ENCODE assay signal across 16 cellular contexts in genomic region chr15:78360426-78360825, GRCh38. TPM values are rescaled to one million over a fixed set of nuclear protein-coding genes. Genes with fewer than 3 reads are reported as not detected.
A peak's percentile ranks its signal among the peaks of the same experiment; 100 is the strongest.
DNase-seq lines count a peak whose midpoint lies in the region; ATAC-seq and TF ChIP-seq lines count a peak whose summit lies in the region.
"Had no signal": no experiment of that assay in that cellular context is flagged by ENCODE, and none has a peak within 500 bp of the region (broad histone marks: within the 10 kb centered on the region; RNA-seq: fewer than 3 reads in every experiment).

No MANE protein-coding gene starts in this region.

- TF ChIP-seq POLR2A in transverse colon (IDR thresholded peaks at IDR 0.05) = no peak

- intact Hi-C loops in transverse colon (cut with DNase I; ENCODE audit: low total_unique reads) = no loop called here

- in situ Hi-C loops in transverse colon (cut with MboI; ENCODE audit: low pct_ligation_motif_present in 1 of 4, low pct_unique_long_range_greater_than_20kb in 1 of 4, low sequenced_read_pairs in 3 of 4) = no loop called here

- no peak overlapping the region for H3K4me3 ChIP-seq in transverse colon
- H3K4me3 ChIP-seq: HAP-1 had no signal

- H3K27ac ChIP-seq in transverse colon (no peak overlapping the region), foreskin keratinocyte (no peak overlapping the region)
- H3K27ac ChIP-seq: HL-60 had no signal

- TF ChIP-seq EP300 in transverse colon (IDR thresholded peaks at IDR 0.05; ENCODE audit: low read depth) = no peak

- no peak for TF ChIP-seq CTCF in transverse colon (IDR thresholded peaks at IDR 0.05)
- TF ChIP-seq CTCF in foreskin keratinocyte (conservative IDR thresholded peaks at IDR 0.05) = no peak

- 65% methylated on average over 4 of the region's 4 CpGs; no CpG with 5 or more reads in 1 of the 2 donors for WGBS in transverse colon (ENCODE audit: low coverage in 1 of 2), 2 donors

- H3K27me3 ChIP-seq in transverse colon (no peaks in the 10 kb centered on the region), foreskin keratinocyte (peaks cover 9% of the 10 kb centered on the region)

- ATAC-seq in SK-N-SH treated with all-trans-retinoic acid at 6 μM for 48 hours (peak; percentile 97), foreskin keratinocyte (no peak)
- ATAC-seq: activated naive CD4-positive, alpha-beta T cell treated with anti-CD3 and anti-CD28 coated beads, Interleukin-2, amount 50 U/mL, for 72 hours had no signal

- no peaks in the 10 kb centered on the region for H3K9me3 ChIP-seq in transverse colon
- H3K9me3 ChIP-seq: HAP-1 had no signal

- H3K36me3 ChIP-seq in transverse colon = no peaks in the 10 kb centered on the region
- H3K36me3 ChIP-seq: HAP-1 had no signal

- H3K4me1 ChIP-seq in transverse colon (peaks cover 0 to 1% (median under 1%) of the 10 kb centered on the region in 4 donors), foreskin keratinocyte (no peaks in the 10 kb centered on the region)

- peak; percentile 13 to 70 for DNase-seq in NCI-H524 (lab: John Stamatoyannopoulos, UW)
- no peak for DNase-seq in NCI-H524 treated with DMSO at 0.1 percent for 48 hours (lab: John Stamatoyannopoulos, UW)
- peak; percentile 45 for DNase-seq in iPS-NIHi11 (ENCODE audit: low spot score)
- peak; percentile 25 for DNase-seq in transverse colon
- no peak for DNase-seq in foreskin keratinocyte
- no peak for DNase-seq in OCI-M2 (lab: John Stamatoyannopoulos, UW; ENCODE audit: unreplicated experiment)
- DNase-seq in T-helper 2 cell = no peak
- DNase-seq: CD8-positive, alpha-beta memory T cell; cerebellar nuclear complex; Karpas-422; NCI-H1930 had no signal

TF ChIP-seq in SK-N-SH treated with all-trans-retinoic acid at 6 μM for 48 hours, 23 proteins besides CTCF, POLR2A, EP300 and RAD21:
- TF ChIP-seq TCF4 (CRISPR knock-in tag; IDR thresholded peaks at IDR 0.05; ENCODE audit: borderline replicate concordance) (peak; percentile 25; the same call in 1 of the 2 replicates), ESRRG (CRISPR knock-in tag; IDR thresholded peaks at IDR 0.05) (no peak)

RNA-seq across cellular contexts. Expression of gene CRABP1, which starts 20.3 kb away (rescaled TPM):
- total RNA-seq in transverse colon (1 to 10 TPM in 2 of 4 donors, not detected in 2; 1.9 to 2.7 TPM), foreskin keratinocyte (not detected in 2 replicates)
- polyA plus RNA-seq in foreskin keratinocyte = not detected in 2 replicates
- total RNA-seq: CD8-positive, alpha-beta memory T cell; subcutaneous adipose tissue had no signal
- polyA plus RNA-seq: CD8-positive, alpha-beta memory T cell had no signal

Comparison
In these comparisons a context has a peak if more than half of its experiments do, and no peak if none do; other contexts are left out.
1. DNase-seq: peak in NCI-H524 (2 of 2), iPS-NIHi11 (single experiment) and transverse colon (single experiment); none in NCI-H524 treated with DMSO at 0.1 percent for 48 hours (single experiment), foreskin keratinocyte (0 of 2), OCI-M2 (single experiment) and T-helper 2 cell (0 of 5).